2 cellular contexts compared by ENCODE assay signal in the genomic region with DNA sequence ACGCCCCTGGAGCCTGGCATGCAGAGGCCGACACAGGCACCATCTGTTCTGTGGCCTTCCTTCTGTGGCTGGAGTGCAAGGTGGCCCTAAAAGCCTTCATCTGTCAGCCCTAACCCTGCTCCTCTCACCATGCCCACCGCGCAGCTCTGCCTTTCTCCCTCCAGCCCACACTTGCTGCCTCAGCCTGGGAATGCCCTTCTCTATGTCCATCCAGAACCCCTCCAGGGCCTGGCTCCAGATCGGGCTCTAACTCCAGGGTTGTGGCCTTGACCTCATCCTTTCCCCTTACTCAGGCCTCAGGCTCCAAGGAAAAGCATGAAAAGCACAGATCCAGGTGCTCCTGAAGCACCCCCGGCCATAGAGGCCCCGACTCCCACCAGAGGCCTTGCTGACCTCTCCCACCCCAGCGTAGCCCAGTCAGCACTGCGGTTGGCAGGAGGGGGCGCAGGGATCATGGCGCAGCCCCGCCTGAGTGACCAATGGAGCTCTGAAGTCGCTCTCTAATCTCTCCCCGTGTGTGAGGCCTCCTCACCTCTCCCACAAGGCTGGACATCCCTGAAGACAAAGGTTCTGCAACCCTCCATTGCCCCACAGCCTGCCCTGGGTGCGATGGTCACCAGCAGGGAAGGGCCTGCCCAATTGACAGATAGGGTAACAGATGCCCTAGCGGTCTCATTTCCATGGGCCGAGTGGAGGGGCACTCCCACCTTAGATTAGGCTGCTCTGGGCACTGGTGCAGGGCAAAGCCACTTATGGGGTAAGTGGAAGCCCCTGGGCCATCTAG.
TF ChIP-seq lines count a peak whose summit lies in the region.

No MANE protein-coding gene starts in this region.

TF ChIP-seq in liver, 16 proteins besides CTCF, POLR2A, EP300 and RAD21 (continued from another document):
- TF ChIP-seq FOXA1 (IDR thresholded peaks at IDR 0.05) (no peak), JUND (IDR thresholded peaks at IDR 0.05) (no peak)
- TF ChIP-seq, protein P1, sequence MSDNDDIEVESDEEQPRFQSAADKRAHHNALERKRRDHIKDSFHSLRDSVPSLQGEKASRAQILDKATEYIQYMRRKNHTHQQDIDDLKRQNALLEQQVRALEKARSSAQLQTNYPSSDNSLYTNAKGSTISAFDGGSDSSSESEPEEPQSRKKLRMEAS (IDR thresholded peaks at IDR 0.05), result no peak
- TF ChIP-seq, protein P2, sequence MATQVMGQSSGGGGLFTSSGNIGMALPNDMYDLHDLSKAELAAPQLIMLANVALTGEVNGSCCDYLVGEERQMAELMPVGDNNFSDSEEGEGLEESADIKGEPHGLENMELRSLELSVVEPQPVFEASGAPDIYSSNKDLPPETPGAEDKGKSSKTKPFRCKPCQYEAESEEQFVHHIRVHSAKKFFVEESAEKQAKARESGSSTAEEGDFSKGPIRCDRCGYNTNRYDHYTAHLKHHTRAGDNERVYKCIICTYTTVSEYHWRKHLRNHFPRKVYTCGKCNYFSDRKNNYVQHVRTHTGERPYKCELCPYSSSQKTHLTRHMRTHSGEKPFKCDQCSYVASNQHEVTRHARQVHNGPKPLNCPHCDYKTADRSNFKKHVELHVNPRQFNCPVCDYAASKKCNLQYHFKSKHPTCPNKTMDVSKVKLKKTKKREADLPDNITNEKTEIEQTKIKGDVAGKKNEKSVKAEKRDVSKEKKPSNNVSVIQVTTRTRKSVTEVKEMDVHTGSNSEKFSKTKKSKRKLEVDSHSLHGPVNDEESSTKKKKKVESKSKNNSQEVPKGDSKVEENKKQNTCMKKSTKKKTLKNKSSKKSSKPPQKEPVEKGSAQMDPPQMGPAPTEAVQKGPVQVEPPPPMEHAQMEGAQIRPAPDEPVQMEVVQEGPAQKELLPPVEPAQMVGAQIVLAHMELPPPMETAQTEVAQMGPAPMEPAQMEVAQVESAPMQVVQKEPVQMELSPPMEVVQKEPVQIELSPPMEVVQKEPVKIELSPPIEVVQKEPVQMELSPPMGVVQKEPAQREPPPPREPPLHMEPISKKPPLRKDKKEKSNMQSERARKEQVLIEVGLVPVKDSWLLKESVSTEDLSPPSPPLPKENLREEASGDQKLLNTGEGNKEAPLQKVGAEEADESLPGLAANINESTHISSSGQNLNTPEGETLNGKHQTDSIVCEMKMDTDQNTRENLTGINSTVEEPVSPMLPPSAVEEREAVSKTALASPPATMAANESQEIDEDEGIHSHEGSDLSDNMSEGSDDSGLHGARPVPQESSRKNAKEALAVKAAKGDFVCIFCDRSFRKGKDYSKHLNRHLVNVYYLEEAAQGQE (IDR thresholded peaks at IDR 0.05), result no peak

TF ChIP-seq in HepG2, 621 proteins besides CTCF, POLR2A, EP300 and RAD21 (continued from another document):
- TF ChIP-seq, protein P3, sequence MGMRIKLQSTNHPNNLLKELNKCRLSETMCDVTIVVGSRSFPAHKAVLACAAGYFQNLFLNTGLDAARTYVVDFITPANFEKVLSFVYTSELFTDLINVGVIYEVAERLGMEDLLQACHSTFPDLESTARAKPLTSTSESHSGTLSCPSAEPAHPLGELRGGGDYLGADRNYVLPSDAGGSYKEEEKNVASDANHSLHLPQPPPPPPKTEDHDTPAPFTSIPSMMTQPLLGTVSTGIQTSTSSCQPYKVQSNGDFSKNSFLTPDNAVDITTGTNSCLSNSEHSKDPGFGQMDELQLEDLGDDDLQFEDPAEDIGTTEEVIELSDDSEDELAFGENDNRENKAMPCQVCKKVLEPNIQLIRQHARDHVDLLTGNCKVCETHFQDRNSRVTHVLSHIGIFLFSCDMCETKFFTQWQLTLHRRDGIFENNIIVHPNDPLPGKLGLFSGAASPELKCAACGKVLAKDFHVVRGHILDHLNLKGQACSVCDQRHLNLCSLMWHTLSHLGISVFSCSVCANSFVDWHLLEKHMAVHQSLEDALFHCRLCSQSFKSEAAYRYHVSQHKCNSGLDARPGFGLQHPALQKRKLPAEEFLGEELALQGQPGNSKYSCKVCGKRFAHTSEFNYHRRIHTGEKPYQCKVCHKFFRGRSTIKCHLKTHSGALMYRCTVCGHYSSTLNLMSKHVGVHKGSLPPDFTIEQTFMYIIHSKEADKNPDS (CRISPR knock-in tag; IDR thresholded peaks at IDR 0.05), result no peak
- TF ChIP-seq ZNF569 (CRISPR knock-in tag; IDR thresholded peaks at IDR 0.05; ENCODE audit: borderline replicate concordance) (no peak), ZNF703 (CRISPR knock-in tag; IDR thresholded peaks at IDR 0.05; ENCODE audit: borderline replicate concordance) (no peak), KMT2A (CRISPR knock-in tag; IDR thresholded peaks at IDR 0.05) (no peak), TBL1XR1 (IDR thresholded peaks at IDR 0.05; ENCODE audit: borderline replicate concordance, low read length, partially characterized antibody) (no peak), ZKSCAN8 (CRISPR knock-in tag; IDR thresholded peaks at IDR 0.05; ENCODE audit: borderline replicate concordance) (no peak), SP1 (IDR thresholded peaks at IDR 0.05) (no peak), SP1 (CRISPR knock-in tag; IDR thresholded peaks at IDR 0.05) (no peak), ZFP82 (CRISPR knock-in tag; IDR thresholded peaks at IDR 0.05; ENCODE audit: borderline replicate concordance) (no peak), CHD2 (IDR thresholded peaks at IDR 0.05; ENCODE audit: low read depth, low read length) (no peak), ZNF605 (CRISPR knock-in tag; IDR thresholded peaks at IDR 0.05) (no peak), ZBTB1 (CRISPR knock-in tag; IDR thresholded peaks at IDR 0.05; ENCODE audit: borderline replicate concordance) (no peak), NFE2L2 (IDR thresholded peaks at IDR 0.05; ENCODE audit: low read length) (no peak), ZNF552 (CRISPR knock-in tag; IDR thresholded peaks at IDR 0.05; ENCODE audit: borderline replicate concordance) (no peak), ZFP36L2 (CRISPR knock-in tag; IDR thresholded peaks at IDR 0.05) (no peak)
- TF ChIP-seq, protein P4, sequence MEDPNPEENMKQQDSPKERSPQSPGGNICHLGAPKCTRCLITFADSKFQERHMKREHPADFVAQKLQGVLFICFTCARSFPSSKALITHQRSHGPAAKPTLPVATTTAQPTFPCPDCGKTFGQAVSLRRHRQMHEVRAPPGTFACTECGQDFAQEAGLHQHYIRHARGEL (CRISPR knock-in tag; IDR thresholded peaks at IDR 0.05), result no peak
- TF ChIP-seq, protein P5, sequence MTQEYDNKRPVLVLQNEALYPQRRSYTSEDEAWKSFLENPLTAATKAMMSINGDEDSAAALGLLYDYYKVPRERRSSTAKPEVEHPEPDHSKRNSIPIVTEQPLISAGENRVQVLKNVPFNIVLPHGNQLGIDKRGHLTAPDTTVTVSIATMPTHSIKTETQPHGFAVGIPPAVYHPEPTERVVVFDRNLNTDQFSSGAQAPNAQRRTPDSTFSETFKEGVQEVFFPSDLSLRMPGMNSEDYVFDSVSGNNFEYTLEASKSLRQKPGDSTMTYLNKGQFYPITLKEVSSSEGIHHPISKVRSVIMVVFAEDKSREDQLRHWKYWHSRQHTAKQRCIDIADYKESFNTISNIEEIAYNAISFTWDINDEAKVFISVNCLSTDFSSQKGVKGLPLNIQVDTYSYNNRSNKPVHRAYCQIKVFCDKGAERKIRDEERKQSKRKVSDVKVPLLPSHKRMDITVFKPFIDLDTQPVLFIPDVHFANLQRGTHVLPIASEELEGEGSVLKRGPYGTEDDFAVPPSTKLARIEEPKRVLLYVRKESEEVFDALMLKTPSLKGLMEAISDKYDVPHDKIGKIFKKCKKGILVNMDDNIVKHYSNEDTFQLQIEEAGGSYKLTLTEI (CRISPR knock-in tag; conservative IDR thresholded peaks at IDR 0.05), result no peak
- TF ChIP-seq, protein P6, sequence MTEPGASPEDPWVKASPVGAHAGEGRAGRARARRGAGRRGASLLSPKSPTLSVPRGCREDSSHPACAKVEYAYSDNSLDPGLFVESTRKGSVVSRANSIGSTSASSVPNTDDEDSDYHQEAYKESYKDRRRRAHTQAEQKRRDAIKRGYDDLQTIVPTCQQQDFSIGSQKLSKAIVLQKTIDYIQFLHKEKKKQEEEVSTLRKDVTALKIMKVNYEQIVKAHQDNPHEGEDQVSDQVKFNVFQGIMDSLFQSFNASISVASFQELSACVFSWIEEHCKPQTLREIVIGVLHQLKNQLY (CRISPR knock-in tag; IDR thresholded peaks at IDR 0.05), result no peak
